Comparison of ENCODE assay signal across 23 cellular contexts in the genomic region with DNA sequence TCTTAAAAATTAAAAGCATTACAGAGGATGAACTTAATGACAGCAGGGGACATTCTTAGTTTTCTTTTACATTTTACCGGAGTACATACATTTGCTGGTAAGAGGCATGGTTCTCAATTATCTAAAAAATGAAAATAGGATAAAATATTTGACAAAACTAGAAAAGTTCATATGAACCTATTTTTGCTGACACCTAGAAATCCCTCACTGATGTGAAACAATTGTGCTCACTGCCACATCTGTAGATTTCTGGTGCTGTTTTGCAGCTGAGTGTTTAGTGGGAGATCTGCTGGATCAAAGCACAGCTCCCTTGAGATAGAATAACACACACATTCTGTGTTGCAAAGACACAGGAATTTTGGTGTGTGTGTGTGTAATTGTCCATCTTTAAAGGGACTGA.
"Had no signal": no experiment of that assay in that cellular context is flagged by ENCODE, and none has a peak within 500 bp of the region (broad histone marks: within the 10 kb centered on the region; RNA-seq: fewer than 3 reads in every experiment).

No MANE protein-coding gene starts in this region.

- H3K27ac ChIP-seq: RWPE1 had no signal

- H3K27ac Mint-ChIP-seq: IgD-negative memory B cell; T-cell; T-helper 1 cell treated with Interleukin-12 subunit alpha and Interleukin-12 subunit beta and Interleukin-4 antibody, amounts not matched to agents 30 μg/mL and 1 μg/mL, for 36 hours had no signal

- ATAC-seq: Panc1, T-cell had no signal

- H3K4me2 ChIP-seq: SK-N-SH had no signal

- H3K9ac ChIP-seq: SK-N-SH had no signal

- H3K4me3 Mint-ChIP-seq: IgD-negative memory B cell; T-cell; T-helper 1 cell treated with Interleukin-12 subunit alpha and Interleukin-12 subunit beta and Interleukin-4 antibody, amounts not matched to agents 30 μg/mL and 1 μg/mL, for 36 hours had no signal

- DNase-seq: KBM-7, MV-4-11, NCI-H1048, NCI-H1105, NCI-H1417, NCI-H1436 treated with DMSO at 0.1 percent for 48 hours, NCI-H1694, NCI-H187 treated with DMSO at 0.1 percent for 48 hours, NCI-H2029 treated with DMSO at 0.1 percent for 48 hours, NCI-H2227 treated with DMSO at 0.1 percent for 48 hours, NCI-H446, NCI-H510A, NCI-H524 treated with DMSO at 0.1 percent for 48 hours, NCI-H69, NCI-H774, SHP77, SK-N-SH, SW 1271, T-cell had no signal

- H3K27me3 Mint-ChIP-seq: IgD-negative memory B cell, T-cell had no signal

- H3K4me1 Mint-ChIP-seq: IgD-negative memory B cell had no signal
